1 cellular context compared by ENCODE assay signal in genomic region chr3:119677641-119677934, GRCh38.
TF ChIP-seq lines count a peak whose summit lies in the region.

No MANE protein-coding gene starts in this region.

TF ChIP-seq in IMR-90, 13 proteins besides CTCF, POLR2A, EP300 and RAD21 (continued from another document):
- TF ChIP-seq USF2 (IDR thresholded peaks at IDR 0.05; ENCODE audit: low read depth, low read length) (no peak), CEBPB (IDR thresholded peaks at IDR 0.05; ENCODE audit: low read depth, low read length) (no peak), BHLHE40 (IDR thresholded peaks at IDR 0.05; ENCODE audit: low read depth, low read length) (no peak), CHD1 (IDR thresholded peaks at IDR 0.05; ENCODE audit: low read depth, low read length) (no peak), MAZ (IDR thresholded peaks at IDR 0.05; ENCODE audit: borderline replicate concordance, low read depth, low read length) (no peak), ELK1 (IDR thresholded peaks at IDR 0.05; ENCODE audit: borderline replicate concordance, low read depth, low read length) (no peak), NFE2L2 (IDR thresholded peaks at IDR 0.05; ENCODE audit: low read depth, low read length) (no peak), MAFK (IDR thresholded peaks at IDR 0.05; ENCODE audit: low read depth, low read length) (no peak), SMC3 (IDR thresholded peaks at IDR 0.05; ENCODE audit: low read depth, low read length) (no peak), RFX5 (IDR thresholded peaks at IDR 0.05; ENCODE audit: low read depth, low read length) (no peak), FOS (IDR thresholded peaks at IDR 0.05; ENCODE audit: low read depth, low read length) (no peak), MXI1 (IDR thresholded peaks at IDR 0.05; ENCODE audit: borderline replicate concordance, low read depth, low read length) (no peak)
